Comparison of ENCODE assay signal across 12 cellular contexts in genomic region chr4:56433280-56433679, GRCh38. TPM values are rescaled to one million over a fixed set of nuclear protein-coding genes. Genes with fewer than 3 reads are reported as not detected.
DNase-seq lines count a peak whose midpoint lies in the region; ATAC-seq, FAIRE-seq and TF ChIP-seq lines count a peak whose summit lies in the region.
"Had no signal": no experiment of that assay in that cellular context is flagged by ENCODE, and none has a peak within 500 bp of the region (broad histone marks: within the 10 kb centered on the region; RNA-seq: fewer than 3 reads in every experiment).

No MANE protein-coding gene starts in this region.

- no peak for DNase-seq in HAP-1 (ENCODE audit: low spot score in 2 of 2)
- no peak for DNase-seq in activated CD4-positive, alpha-beta memory T cell treated with anti-CD3 and anti-CD28 coated beads for 36 hours
- no peak for DNase-seq in keratinocyte (ENCODE audit: low read depth, low spot score)
- no peak for DNase-seq in NCI-H526 (lab: John Stamatoyannopoulos, UW)
- no peak for DNase-seq in NCI-H2107 (lab: John Stamatoyannopoulos, UW)
- DNase-seq in CD1c-positive myeloid dendritic cell (ENCODE audit: extremely low spot score): no peak
- DNase-seq: NCI-H774; stimulated activated CD8-positive, alpha-beta memory T cell treated with anti-CD3 and anti-CD28 coated beads, Interleukin-4, amount 100 ng/mL, for 48 hours; T-helper 17 cell had no signal

- H3K4me3 Mint-ChIP-seq in activated CD4-positive, alpha-beta memory T cell treated with anti-CD3 and anti-CD28 coated beads for 36 hours: peak overlapping the region; percentile 98

- no peaks in the 10 kb centered on the region for H3K9me3 Mint-ChIP-seq in activated CD4-positive, alpha-beta memory T cell treated with anti-CD3 and anti-CD28 coated beads for 36 hours

- TF ChIP-seq CTCF in C4-2B (conservative IDR thresholded peaks at IDR 0.05): no peak
- no peak for TF ChIP-seq CTCF in keratinocyte (optimal IDR thresholded peaks at IDR 0.05 in 1 of 3, IDR thresholded peaks at IDR 0.05 in 1 of 3, conservative IDR thresholded peaks at IDR 0.05 in 1 of 3; ENCODE audit: extremely low read depth in 1 of 3, insufficient read depth in 2 of 3, low read length in 3 of 3)

- H4K20me1 ChIP-seq in keratinocyte (ENCODE audit: control insufficient read depth, extremely low read depth, insufficient read depth, low read length): peaks cover 4% of the 10 kb centered on the region

- in situ Hi-C loops in HAP-1 (cut with MboI; ENCODE audit: low sequenced_read_pairs): no loop called here

- no peak overlapping the region for H2AFZ ChIP-seq in keratinocyte (ENCODE audit: control insufficient read depth, low read length)

- no peak for FAIRE-seq in keratinocyte (lab: Jason Lieb, UNC)

- H3K4me2 ChIP-seq in keratinocyte (ENCODE audit: control insufficient read depth, extremely low read depth, insufficient read depth, low read depth, low read length): peak overlapping the region; percentile 96

- CTCF ChIA-PET in activated CD4-positive, alpha-beta memory T cell treated with anti-CD3 and anti-CD28 coated beads for 36 hours (lab: Charles Lee): interaction anchor here (0.8 to 3.7 kb wide), 2 partner anchors 9 to 539 kb away, joined by 4 to 43 read pairs; no protein-coding TSS in a partner anchor

- H3K27ac Mint-ChIP-seq in activated CD4-positive, alpha-beta memory T cell treated with anti-CD3 and anti-CD28 coated beads for 36 hours: no peak overlapping the region
- H3K27ac Mint-ChIP-seq: T-helper 17 cell had no signal

- H3K79me2 ChIP-seq in keratinocyte (ENCODE audit: control insufficient read depth, insufficient read depth, low read length): peaks cover 88% of the 10 kb centered on the region

- POLR2A ChIA-PET in activated CD4-positive, alpha-beta memory T cell treated with anti-CD3 and anti-CD28 coated beads for 36 hours (lab: Charles Lee): no interaction called here

- peaks cover 11% of the 10 kb centered on the region for H3K36me3 Mint-ChIP-seq in activated CD4-positive, alpha-beta memory T cell treated with anti-CD3 and anti-CD28 coated beads for 36 hours

- no peaks in the 10 kb centered on the region for H3K27me3 Mint-ChIP-seq in activated CD4-positive, alpha-beta memory T cell treated with anti-CD3 and anti-CD28 coated beads for 36 hours
- H3K27me3 Mint-ChIP-seq: T-helper 17 cell had no signal

- H3K9me3 ChIP-seq in HAP-1 (no peaks in the 10 kb centered on the region), keratinocyte (ENCODE audit: control insufficient read depth, low read depth, low read length) (no peaks in the 10 kb centered on the region)

- peaks cover 14% of the 10 kb centered on the region for H3K36me3 ChIP-seq in HAP-1 (replicated peaks)
- no peaks in the 10 kb centered on the region for H3K36me3 ChIP-seq in keratinocyte (ENCODE audit: control insufficient read depth in 2 of 2, extremely low read depth in 1 of 2, insufficient read depth in 2 of 2, low read length in 2 of 2)

- dilution Hi-C loops in keratinocyte (cut with MboI; ENCODE audit: extremely low pct_ligation_motif_present, low sequenced_read_pairs): no loop called here

- H3K27ac ChIP-seq in C4-2B (peak overlapping the region; percentile 63; the same call in 1 of the 2 replicates), keratinocyte (ENCODE audit: control insufficient read depth, insufficient read depth, low read length) (no peak overlapping the region)
- H3K27ac ChIP-seq: skin epidermis had no signal

- no peak overlapping the region for H3K9ac ChIP-seq in keratinocyte (ENCODE audit: control insufficient read depth, extremely low read depth, insufficient read depth, low read length)

- H3K9me1 ChIP-seq in keratinocyte (ENCODE audit: control insufficient read depth, extremely low read depth, insufficient read depth, low read length): no peaks in the 10 kb centered on the region

- ATAC-seq in HG03442 (IDR thresholded peaks at IDR 0.05; ENCODE audit: unreplicated experiment): no peak
- ATAC-seq: T-helper 17 cell had no signal

- H3K4me3 ChIP-seq in HAP-1: peak overlapping the region; percentile 97
- H3K4me3 ChIP-seq in keratinocyte (ENCODE audit: control insufficient read depth in 2 of 3, extremely low read depth in 1 of 3, insufficient read depth in 2 of 3, low read depth in 1 of 3, low read length in 3 of 3): peak overlapping the region in 2 of 3 experiments; percentile 11 to 95
- H3K4me3 ChIP-seq: skin epidermis had no signal

- intact Hi-C loops in activated CD4-positive, alpha-beta memory T cell treated with anti-CD3 and anti-CD28 coated beads for 36 hours (cut with micrococcal nuclease): no loop called here

- peaks cover 27% of the 10 kb centered on the region for H3K4me1 Mint-ChIP-seq in activated CD4-positive, alpha-beta memory T cell treated with anti-CD3 and anti-CD28 coated beads for 36 hours (ENCODE audit: low read depth)

- H3K27me3 ChIP-seq in HAP-1 (ENCODE audit: low read depth): no peaks in the 10 kb centered on the region
- no peaks in the 10 kb centered on the region for H3K27me3 ChIP-seq in keratinocyte (ENCODE audit: control insufficient read depth, extremely low read depth, insufficient read depth, low read length)

- H3K4me1 ChIP-seq in HAP-1: peaks cover 16% of the 10 kb centered on the region
- H3K4me1 ChIP-seq in keratinocyte (ENCODE audit: control insufficient read depth, extremely low read depth, insufficient read depth, low read length): peaks cover 16% of the 10 kb centered on the region

RNA-seq across cellular contexts. Expression of gene PPAT, which starts 2.1 kb away (rescaled TPM):
- 10 to 100 TPM; 34.4 to 37.7 TPM for total RNA-seq in activated CD4-positive, alpha-beta memory T cell treated with anti-CD3 and anti-CD28 coated beads for 36 hours
- 13.5 to 24.9 TPM (median 15.7 TPM) in 3 replicates for polyA plus RNA-seq in keratinocyte
- polyA plus RNA-seq in keratinocyte (2011; ENCODE audit: low read depth): 5.9 TPM
- polyA plus RNA-seq in keratinocyte (2011; cell fraction: cytosol; rRNA removed): 7.0 and 14.1 TPM in 2 replicates
- polyA plus RNA-seq in keratinocyte (2011; cell fraction: nucleus; rRNA removed): 11.8 and 14.1 TPM in 2 replicates
- 11.3 and 19.0 TPM in 2 replicates for polyA plus RNA-seq in keratinocyte (2012; ENCODE audit: low replicate concordance)
- polyA minus RNA-seq in keratinocyte: 4.2 to 17.1 TPM (median 6.2 TPM) in 3 replicates
- 7.3 TPM for polyA minus RNA-seq in keratinocyte (2011; cell fraction: cytosol; rRNA and poly(A)+ RNA removed)
- polyA minus RNA-seq in keratinocyte (2011; cell fraction: nucleus; rRNA and poly(A)+ RNA removed): 6.1 and 13.7 TPM in 2 replicates

RNA-seq across cellular contexts. Expression of gene PAICS, which starts 2.8 kb away (rescaled TPM):
- 100 to 1,000 TPM; 318 to 325 TPM for total RNA-seq in activated CD4-positive, alpha-beta memory T cell treated with anti-CD3 and anti-CD28 coated beads for 36 hours
- polyA plus RNA-seq in keratinocyte: 97.6 to 194 TPM (median 131 TPM) in 3 replicates
- 38.4 TPM for polyA plus RNA-seq in keratinocyte (2011; ENCODE audit: low read depth)
- 76.1 and 142 TPM in 2 replicates for polyA plus RNA-seq in keratinocyte (2011; cell fraction: cytosol; rRNA removed)
- 80.1 and 98.8 TPM in 2 replicates for polyA plus RNA-seq in keratinocyte (2011; cell fraction: nucleus; rRNA removed)
- 60.4 and 120 TPM in 2 replicates for polyA plus RNA-seq in keratinocyte (2012; ENCODE audit: low replicate concordance)
- polyA minus RNA-seq in keratinocyte: 41.3 to 94.1 TPM (median 46.2 TPM) in 3 replicates
- polyA minus RNA-seq in keratinocyte (2011; cell fraction: cytosol; rRNA and poly(A)+ RNA removed): 28.6 TPM
- 18.7 and 31.0 TPM in 2 replicates for polyA minus RNA-seq in keratinocyte (2011; cell fraction: nucleus; rRNA and poly(A)+ RNA removed)

RNA-seq across cellular contexts. Expression of gene SRP72, which starts 34.1 kb away (rescaled TPM):
- total RNA-seq in activated CD4-positive, alpha-beta memory T cell treated with anti-CD3 and anti-CD28 coated beads for 36 hours: 100 to 1,000 TPM; 183 to 184 TPM
- polyA plus RNA-seq in keratinocyte: 83.6 to 195 TPM (median 126 TPM) in 3 replicates
- polyA plus RNA-seq in keratinocyte (2011; ENCODE audit: low read depth): 123 TPM
- 90.1 and 142 TPM in 2 replicates for polyA plus RNA-seq in keratinocyte (2011; cell fraction: cytosol; rRNA removed)
- polyA plus RNA-seq in keratinocyte (2011; cell fraction: nucleus; rRNA removed): 78.3 and 91.3 TPM in 2 replicates
- 81.7 and 135 TPM in 2 replicates for polyA plus RNA-seq in keratinocyte (2012; ENCODE audit: low replicate concordance)
- polyA minus RNA-seq in keratinocyte: 36.7 to 314 TPM (median 119 TPM) in 3 replicates
- polyA minus RNA-seq in keratinocyte (2011; cell fraction: cytosol; rRNA and poly(A)+ RNA removed): 218 TPM
- 36.8 and 68.7 TPM in 2 replicates for polyA minus RNA-seq in keratinocyte (2011; cell fraction: nucleus; rRNA and poly(A)+ RNA removed)

RNA-seq across cellular contexts. Expression of gene AASDH, which starts 46.0 kb away (rescaled TPM):
- 10 to 100 TPM; 12.0 to 16.6 TPM for total RNA-seq in activated CD4-positive, alpha-beta memory T cell treated with anti-CD3 and anti-CD28 coated beads for 36 hours
- polyA plus RNA-seq in keratinocyte: 6.9 to 15.5 TPM (median 14.4 TPM) in 3 replicates
- polyA plus RNA-seq in keratinocyte (2011; ENCODE audit: low read depth): 15.0 TPM
- 4.5 and 9.0 TPM in 2 replicates for polyA plus RNA-seq in keratinocyte (2011; cell fraction: cytosol; rRNA removed)
- polyA plus RNA-seq in keratinocyte (2011; cell fraction: nucleus; rRNA removed): 19.7 and 21.3 TPM in 2 replicates
- polyA plus RNA-seq in keratinocyte (2012; ENCODE audit: low replicate concordance): 5.2 and 7.0 TPM in 2 replicates
- 3.8 to 31.5 TPM (median 18.6 TPM) in 3 replicates for polyA minus RNA-seq in keratinocyte
- 3.3 TPM for polyA minus RNA-seq in keratinocyte (2011; cell fraction: cytosol; rRNA and poly(A)+ RNA removed)
- polyA minus RNA-seq in keratinocyte (2011; cell fraction: nucleus; rRNA and poly(A)+ RNA removed): 11.4 and 27.0 TPM in 2 replicates
